ENCODE assay signal across 2 cellular contexts in genomic region chr17:16380640-16381495, GRCh38.
A peak's percentile ranks its signal among the peaks of the same experiment; 100 is the strongest.
TF ChIP-seq lines count a peak whose summit lies in the region.

UBB (plus strand) TSS chr17:16381091; CDS start chr17:16381908, 817 bp downstream.

TF ChIP-seq in HCT116, 20 proteins besides CTCF, POLR2A, EP300 and RAD21 (continued from another document):
- no peak for TF ChIP-seq REST (IDR thresholded peaks at IDR 0.05; ENCODE audit: low read depth)
- peak; percentile 58 for TF ChIP-seq TCF7L2 (IDR thresholded peaks at IDR 0.05; ENCODE audit: borderline replicate concordance, extremely low read depth, insufficient read depth, insufficient read length)
- TF ChIP-seq SP1 (IDR thresholded peaks at IDR 0.05; ENCODE audit: low read depth) = peak; percentile 88
- peak; percentile 96 for TF ChIP-seq CEBPB (IDR thresholded peaks at IDR 0.05; ENCODE audit: low read depth)
- no peak for TF ChIP-seq FOSL1 (IDR thresholded peaks at IDR 0.05; ENCODE audit: low read depth)
- TF ChIP-seq, protein P1, sequence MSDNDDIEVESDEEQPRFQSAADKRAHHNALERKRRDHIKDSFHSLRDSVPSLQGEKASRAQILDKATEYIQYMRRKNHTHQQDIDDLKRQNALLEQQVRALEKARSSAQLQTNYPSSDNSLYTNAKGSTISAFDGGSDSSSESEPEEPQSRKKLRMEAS (IDR thresholded peaks at IDR 0.05) = peak; percentile 54
- peak; percentile 88; the same call in 1 of the 2 replicates for TF ChIP-seq CBX3 (IDR thresholded peaks at IDR 0.05; ENCODE audit: low read depth)
- TF ChIP-seq ZNF274 (IDR thresholded peaks at IDR 0.05; ENCODE audit: low read depth, low read length) = no peak
- peak; percentile 43; the same call in 1 of the 2 replicates for TF ChIP-seq JUND (IDR thresholded peaks at IDR 0.05)
- TF ChIP-seq POLR2AphosphoS5 (IDR thresholded peaks at IDR 0.05; ENCODE audit: low read depth, low read length) = peak; percentile 100
- TF ChIP-seq EGR1 (IDR thresholded peaks at IDR 0.05; ENCODE audit: low read depth) = no peak
- TF ChIP-seq ZBTB33 (IDR thresholded peaks at IDR 0.05; ENCODE audit: extremely low read depth, insufficient replicate concordance, low read length) = peak; percentile 81
- no peak for TF ChIP-seq EZH2phosphoT487 (IDR thresholded peaks at IDR 0.05; ENCODE audit: borderline replicate concordance)
- TF ChIP-seq, protein P2, sequence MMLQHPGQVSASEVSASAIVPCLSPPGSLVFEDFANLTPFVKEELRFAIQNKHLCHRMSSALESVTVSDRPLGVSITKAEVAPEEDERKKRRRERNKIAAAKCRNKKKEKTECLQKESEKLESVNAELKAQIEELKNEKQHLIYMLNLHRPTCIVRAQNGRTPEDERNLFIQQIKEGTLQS (IDR thresholded peaks at IDR 0.05) = no peak
- peak; percentile 38 for TF ChIP-seq ZFX (IDR thresholded peaks at IDR 0.05)
- TF ChIP-seq YY1 (IDR thresholded peaks at IDR 0.05; ENCODE audit: extremely low read depth, insufficient replicate concordance, low read depth, low read length) = peak; percentile 71
- TF ChIP-seq SRF (IDR thresholded peaks at IDR 0.05; ENCODE audit: low read depth) = no peak

TF ChIP-seq in SK-N-SH, 30 proteins besides CTCF, POLR2A, EP300 and RAD21 (continued from another document):
- TF ChIP-seq, protein P1 (IDR thresholded peaks at IDR 0.05; ENCODE audit: low read depth) = peak; percentile 59; the same call in 1 of the 2 replicates
- TF ChIP-seq CHD2 (IDR thresholded peaks at IDR 0.05; ENCODE audit: low read length, partially characterized antibody) = peak; percentile 98
- no peak for TF ChIP-seq ZBTB33 (IDR thresholded peaks at IDR 0.05; ENCODE audit: borderline replicate concordance, low read depth)
- peak; percentile 1; the same call in 1 of the 2 replicates for TF ChIP-seq SMC3 (IDR thresholded peaks at IDR 0.05; ENCODE audit: low read depth, low read length)
- TF ChIP-seq TEAD4 (IDR thresholded peaks at IDR 0.05; ENCODE audit: borderline replicate concordance, insufficient read depth) = no peak
- TF ChIP-seq MXI1 (IDR thresholded peaks at IDR 0.05; ENCODE audit: low read depth, low read length) = no peak
- TF ChIP-seq TAF1 (IDR thresholded peaks at IDR 0.05; ENCODE audit: borderline replicate concordance, low read depth, low read length) = peak; percentile 99
- TF ChIP-seq JUND (IDR thresholded peaks at IDR 0.05) = peak; percentile 38; the same call in 1 of the 2 replicates
- peak; percentile 96 for TF ChIP-seq SIN3A (IDR thresholded peaks at IDR 0.05; ENCODE audit: borderline replicate concordance, low read depth, low read length)
- TF ChIP-seq USF2 (IDR thresholded peaks at IDR 0.05; ENCODE audit: borderline replicate concordance, low read depth, low read length) = no peak
- peak; percentile 53; the same call in 1 of the 2 replicates for TF ChIP-seq RCOR1 (IDR thresholded peaks at IDR 0.05; ENCODE audit: low read length)
- TF ChIP-seq FOXJ3 (CRISPR knock-in tag; IDR thresholded peaks at IDR 0.05) = no peak
- TF ChIP-seq RXRA (IDR thresholded peaks at IDR 0.05; ENCODE audit: borderline replicate concordance, low read depth) = peak; percentile 7; the same call in 1 of the 2 replicates
- TF ChIP-seq, protein P3, sequence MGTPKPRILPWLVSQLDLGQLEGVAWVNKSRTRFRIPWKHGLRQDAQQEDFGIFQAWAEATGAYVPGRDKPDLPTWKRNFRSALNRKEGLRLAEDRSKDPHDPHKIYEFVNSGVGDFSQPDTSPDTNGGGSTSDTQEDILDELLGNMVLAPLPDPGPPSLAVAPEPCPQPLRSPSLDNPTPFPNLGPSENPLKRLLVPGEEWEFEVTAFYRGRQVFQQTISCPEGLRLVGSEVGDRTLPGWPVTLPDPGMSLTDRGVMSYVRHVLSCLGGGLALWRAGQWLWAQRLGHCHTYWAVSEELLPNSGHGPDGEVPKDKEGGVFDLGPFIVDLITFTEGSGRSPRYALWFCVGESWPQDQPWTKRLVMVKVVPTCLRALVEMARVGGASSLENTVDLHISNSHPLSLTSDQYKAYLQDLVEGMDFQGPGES (IDR thresholded peaks at IDR 0.05; ENCODE audit: low read depth, low read length) = no peak; the same call in 1 of the 2 replicates
- no peak; the same call in 1 of the 2 replicates for TF ChIP-seq MEF2A (IDR thresholded peaks at IDR 0.05; ENCODE audit: borderline replicate concordance, low read depth)
- no peak for TF ChIP-seq NFIC (IDR thresholded peaks at IDR 0.05; ENCODE audit: borderline replicate concordance)
- peak; percentile 48; the same call in 1 of the 2 replicates for TF ChIP-seq GABPA (IDR thresholded peaks at IDR 0.05; ENCODE audit: low read depth)
- 0 out of 2 replicates have a peak, but pooled peaks have one; percentile 49 for TF ChIP-seq ELF1 (IDR thresholded peaks at IDR 0.05)
- TF ChIP-seq GATA2 (CRISPR knock-in tag; IDR thresholded peaks at IDR 0.05) = no peak
- no peak for TF ChIP-seq EZH2phosphoT487 (IDR thresholded peaks at IDR 0.05; ENCODE audit: borderline replicate concordance, low read depth)
- peak; percentile 100 for TF ChIP-seq POLR2AphosphoS5 (IDR thresholded peaks at IDR 0.05; ENCODE audit: low read depth, low read length)
- TF ChIP-seq FOSL2 (IDR thresholded peaks at IDR 0.05; ENCODE audit: borderline replicate concordance, low read depth) = peak; percentile 20; the same call in 1 of the 2 replicates
